In the genomic region with DNA sequence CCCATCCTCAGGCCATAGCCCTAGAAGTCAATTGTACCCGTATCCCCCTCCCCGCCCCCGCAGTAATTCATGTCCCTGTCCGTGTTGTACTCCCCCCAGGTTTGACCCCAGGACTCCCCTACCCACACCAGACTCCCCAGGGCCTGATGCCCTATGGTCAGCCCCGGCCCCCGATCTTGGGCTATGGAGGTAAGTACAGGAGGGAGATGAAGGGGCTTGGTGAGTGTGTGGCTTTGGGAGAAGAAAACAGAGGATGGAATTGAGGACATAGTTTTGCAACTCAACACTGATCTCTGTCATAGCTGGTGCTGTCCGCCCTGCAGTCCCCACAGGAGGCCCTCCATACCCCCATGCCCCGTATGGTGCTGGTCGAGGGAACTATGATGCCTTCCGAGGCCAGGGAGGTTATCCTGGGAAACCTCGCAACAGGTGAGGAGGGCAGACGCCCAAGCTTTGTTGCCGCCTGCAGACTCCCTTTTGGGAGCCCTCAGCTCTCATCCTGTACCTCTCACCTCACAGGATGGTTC, we compare ENCODE assay signal across 8 cellular contexts. TPM values are rescaled to one million over a fixed set of nuclear protein-coding genes. Genes with fewer than 3 reads are reported as not detected.
DNase-seq lines count a peak whose midpoint lies in the region; ATAC-seq and TF ChIP-seq lines count a peak whose summit lies in the region.

No MANE protein-coding gene starts in this region.

- peak overlapping the region; percentile 92 for H3K4me3 ChIP-seq in NB4 (ENCODE audit: low read depth, low read length)
- H3K4me3 ChIP-seq in endodermal cell (ENCODE audit: low read length) = peak overlapping the region; percentile 79
- H3K4me3 ChIP-seq in psoas muscle = peak overlapping the region; percentile 77

- ATAC-seq in psoas muscle = no peak

- H3K27ac ChIP-seq in endodermal cell (ENCODE audit: low read depth, low read length) = no peak overlapping the region
- peak overlapping the region; percentile 89 for H3K27ac ChIP-seq in psoas muscle

- peak overlapping the region; percentile 71 for H3K4me3 Mint-ChIP-seq in endodermal cell

- WGBS in endodermal cell (ENCODE audit: insufficient coverage in 1 of 2, insufficient read length in 1 of 2), 2 experiments = 91 to 92% methylated on average over 5 to 13 of the region's 13 CpGs
- 54 to 74% (median 61%) methylated on average over 11 to 13 of the region's 13 CpGs for WGBS in psoas muscle, 3 donors

- H3K27ac Mint-ChIP-seq in endodermal cell = peak overlapping the region; percentile 74

- no peaks in the 10 kb centered on the region for H3K9me3 Mint-ChIP-seq in endodermal cell

- TF ChIP-seq CTCF in NB4 (IDR thresholded peaks at IDR 0.05; ENCODE audit: low read depth, low read length) (no peak), endodermal cell (conservative IDR thresholded peaks at IDR 0.05) (no peak), psoas muscle (IDR thresholded peaks at IDR 0.05) (no peak)

- peaks cover 25% of the 10 kb centered on the region for H3K4me1 Mint-ChIP-seq in endodermal cell

- no peaks in the 10 kb centered on the region for H3K27me3 Mint-ChIP-seq in endodermal cell (ENCODE audit: insufficient read depth)

- H3K27me3 ChIP-seq in endodermal cell (ENCODE audit: control insufficient read depth, insufficient read depth, low read length, poor library complexity, severe bottlenecking) (no peaks in the 10 kb centered on the region), psoas muscle (ENCODE audit: insufficient read depth in 3 of 3, low read length in 2 of 3) (no peaks in the 10 kb centered on the region)

- H3K4me1 ChIP-seq in ES-I3 (ENCODE audit: insufficient read depth, low read length) (peaks cover 5% of the 10 kb centered on the region; the same call in 1 of the 2 replicates), endodermal cell (ENCODE audit: control insufficient read depth, insufficient read depth, low read length) (peaks cover 2% of the 10 kb centered on the region), psoas muscle (peaks cover 23% of the 10 kb centered on the region)

- TF ChIP-seq POLR2A in NB4 (IDR thresholded peaks at IDR 0.05; ENCODE audit: extremely low read depth, insufficient read length) = peak; percentile 8

- DNase-seq in NB4 (ENCODE audit: low read depth) = peak; percentile 61
- no peak for DNase-seq in endodermal cell
- DNase-seq in psoas muscle = no peak
- DNase-seq in SW 1271 (lab: John Stamatoyannopoulos, UW) = no peak
- DNase-seq in NCI-H1417 treated with DMSO at 0.1 percent for 48 hours (lab: John Stamatoyannopoulos, UW) = no peak
- no peak for DNase-seq in SW480 (ENCODE audit: low spot score)
- DNase-seq in NCI-H446 (lab: John Stamatoyannopoulos, UW) = no peak

- H3K9ac ChIP-seq in ES-I3 (ENCODE audit: low read depth, low read length) = peak overlapping the region; percentile 84; the same call in 1 of the 2 replicates
- no peak overlapping the region for H3K9ac ChIP-seq in endodermal cell (ENCODE audit: extremely low read depth, low read length, poor library complexity, severe bottlenecking)

- peaks cover 58% of the 10 kb centered on the region for H3K36me3 Mint-ChIP-seq in endodermal cell (ENCODE audit: low read depth)

- intact Hi-C loops in psoas muscle (cut with DNase I) = loop anchor here in 1 of 2 donors (10.0 kb wide), 1 partner anchor 357 kb away; a partner anchor contains a TSS

- H3K36me3 ChIP-seq in ES-I3 (ENCODE audit: insufficient read depth, low read length) (peaks cover 26% of the 10 kb centered on the region), endodermal cell (ENCODE audit: control insufficient read depth, insufficient read depth, low read length) (peaks cover 59% of the 10 kb centered on the region), psoas muscle (ENCODE audit: insufficient read depth in 1 of 2, low read depth in 1 of 2) (peaks cover 11 to 57% of the 10 kb centered on the region in 2 donors)

- H3K9me3 ChIP-seq in ES-I3 (ENCODE audit: control insufficient read depth, insufficient read depth, low read length) = no peaks in the 10 kb centered on the region
- no peaks in the 10 kb centered on the region for H3K9me3 ChIP-seq in endodermal cell (ENCODE audit: control insufficient read depth, low read length)
- H3K9me3 ChIP-seq in psoas muscle = no peaks in the 10 kb centered on the region

RNA-seq across cellular contexts. Expression of a gene that starts 1.5 kb away (rescaled TPM):
- total RNA-seq in endodermal cell (1 to 10 TPM; 3.7 to 4.0 TPM), psoas muscle (1 to 10 TPM; 2.5 to 8.0 (median 6.0) TPM)
- polyA plus RNA-seq in endodermal cell (2013, experiment 1 of 2) = 1.4 TPM
- 2.2 TPM for polyA plus RNA-seq in endodermal cell (2013, experiment 2 of 2)
- polyA plus RNA-seq in psoas muscle = 1 to 10 TPM; 3.7 to 7.6 (median 4.3) TPM

RNA-seq across cellular contexts. Expression of a gene that starts 7.7 kb away (rescaled TPM):
- total RNA-seq in endodermal cell (10 to 100 TPM in 1 of 2 donors, 1 to 10 TPM in 1; 2.6 to 13.7 TPM), psoas muscle (10 to 100 TPM; 21.4 to 99.2 (median 36.8) TPM)
- 6.1 TPM for polyA plus RNA-seq in endodermal cell (2013, experiment 1 of 2)
- polyA plus RNA-seq in endodermal cell (2013, experiment 2 of 2) = 6.1 TPM
- polyA plus RNA-seq in psoas muscle = 10 to 100 TPM; 10.7 to 23.8 (median 14.2) TPM

RNA-seq across cellular contexts. Expression of a gene that starts 13.1 kb away (rescaled TPM):
- total RNA-seq in endodermal cell = 100 to 1,000 TPM; 186 to 236 TPM
- 161 TPM for polyA plus RNA-seq in endodermal cell (2013, experiment 1 of 2)
- 142 TPM for polyA plus RNA-seq in endodermal cell (2013, experiment 2 of 2)
- 10 to 100 TPM; 46.8 to 79.8 (median 61.0) TPM for total RNA-seq in psoas muscle
- 10 to 100 TPM; 48.2 to 58.1 (median 51.2) TPM for polyA plus RNA-seq in psoas muscle

RNA-seq across cellular contexts. Expression of a gene that starts 20.8 kb away (rescaled TPM):
- 100 to 1,000 TPM; 107 to 114 TPM for total RNA-seq in endodermal cell
- 56.2 TPM for polyA plus RNA-seq in endodermal cell (2013, experiment 1 of 2)
- polyA plus RNA-seq in endodermal cell (2013, experiment 2 of 2) = 56.4 TPM
- total RNA-seq in psoas muscle = 1 to 10 TPM; 5.0 to 8.8 (median 6.8) TPM
- 1 to 10 TPM; 4.3 to 7.1 (median 5.3) TPM for polyA plus RNA-seq in psoas muscle

RNA-seq across cellular contexts. Expression of a gene that starts 35.5 kb away (rescaled TPM):
- total RNA-seq in endodermal cell (10 to 100 TPM; 22.5 to 35.1 TPM), psoas muscle (1 to 10 TPM; 2.9 to 4.7 (median 3.9) TPM)
- polyA plus RNA-seq in endodermal cell (2013, experiment 1 of 2) = 17.0 TPM
- 16.7 TPM for polyA plus RNA-seq in endodermal cell (2013, experiment 2 of 2)
- 1 to 10 TPM; 2.2 to 3.3 (median 2.5) TPM for polyA plus RNA-seq in psoas muscle
